21 cellular contexts compared by ENCODE assay signal in the genomic region with DNA sequence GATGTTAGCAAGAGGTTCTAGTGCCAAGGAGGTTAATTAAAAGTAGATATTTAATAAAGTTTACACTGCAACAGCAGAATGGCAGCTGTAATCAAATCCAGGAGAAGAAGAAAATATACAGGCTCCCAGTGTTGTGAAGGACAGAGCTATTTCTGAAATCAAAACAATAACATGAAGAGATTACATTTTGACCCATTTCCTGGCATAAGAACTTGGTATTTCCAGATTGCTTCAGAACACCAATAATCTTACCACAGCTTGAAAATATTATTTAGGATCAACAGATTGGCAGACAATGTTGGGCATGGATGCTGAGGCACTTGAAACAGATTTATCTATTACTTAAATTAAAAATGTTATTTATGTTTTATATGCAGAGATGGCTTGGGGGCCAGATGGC.
"Had no signal": no experiment of that assay in that cellular context is flagged by ENCODE, and none has a peak within 500 bp of the region (broad histone marks: within the 10 kb centered on the region; RNA-seq: fewer than 3 reads in every experiment).

No MANE protein-coding gene starts in this region.

- H3K36me3 ChIP-seq: esophagus muscularis mucosa, gastrocnemius medialis, left ventricle myocardium inferior, suprapubic skin, transverse colon, uterus had no signal

- ATAC-seq: activated CD8-positive, alpha-beta memory T cell treated with anti-CD3 and anti-CD28 coated beads, Interleukin-2, amount 10 ng/mL, durations not matched to agents 7 days and 5 days; gastrocnemius medialis; stimulated activated naive CD8-positive, alpha-beta T cell treated with anti-CD3 and anti-CD28 coated beads, Interleukin-15, amount 100 ng/mL, for 72 hours had no signal

- H3K4me3 ChIP-seq: coronary artery, esophagus muscularis mucosa, gastrocnemius medialis, left ventricle myocardium inferior, skin epidermis, suprapubic skin, transverse colon, uterus had no signal

- H3K9me3 ChIP-seq: esophagus muscularis mucosa, gastrocnemius medialis, left ventricle myocardium inferior, suprapubic skin, transverse colon, uterus had no signal

- H3K27ac ChIP-seq: esophagus muscularis mucosa, gastrocnemius medialis, left ventricle myocardium inferior, skin epidermis, suprapubic skin, transverse colon, uterus had no signal

- H3K4me1 ChIP-seq: esophagus muscularis mucosa, gastrocnemius medialis, left ventricle myocardium inferior, suprapubic skin, transverse colon, uterus had no signal

- DNase-seq: activated B cell treated with CpG ODN at 0.5 μM for 24 hours; activated CD4-positive, alpha-beta memory T cell treated with anti-CD3 and anti-CD28 coated beads, Interleukin-2, amount 10 ng/mL, durations not matched to agents 7 days and 5 days; activated CD4-positive, alpha-beta T cell treated with anti-CD3 and anti-CD28 coated beads for 4 hours; activated CD8-positive, alpha-beta memory T cell treated with anti-CD3 and anti-CD28 coated beads, Interleukin-2, amount 10 ng/mL, durations not matched to agents 7 days and 5 days; activated naive CD8-positive, alpha-beta T cell treated with anti-CD3 and anti-CD28 coated beads for 36 hours; anterior cingulate cortex; effector CD8-positive, alpha-beta T cell; gastrocnemius medialis; head of caudate nucleus; kidney glomerular epithelial cell; left ventricle myocardium inferior; mammary epithelial cell; nephron progenitor cell; nucleus accumbens; stimulated activated naive CD8-positive, alpha-beta T cell treated with anti-CD3 and anti-CD28 coated beads, Interleukin-15, amount 100 ng/mL, for 72 hours; transverse colon; uterus had no signal

- H3K27me3 ChIP-seq: esophagus muscularis mucosa, gastrocnemius medialis, suprapubic skin, transverse colon, uterus had no signal
